Comparison of ENCODE assay signal across 26 cellular contexts in the genomic region with DNA sequence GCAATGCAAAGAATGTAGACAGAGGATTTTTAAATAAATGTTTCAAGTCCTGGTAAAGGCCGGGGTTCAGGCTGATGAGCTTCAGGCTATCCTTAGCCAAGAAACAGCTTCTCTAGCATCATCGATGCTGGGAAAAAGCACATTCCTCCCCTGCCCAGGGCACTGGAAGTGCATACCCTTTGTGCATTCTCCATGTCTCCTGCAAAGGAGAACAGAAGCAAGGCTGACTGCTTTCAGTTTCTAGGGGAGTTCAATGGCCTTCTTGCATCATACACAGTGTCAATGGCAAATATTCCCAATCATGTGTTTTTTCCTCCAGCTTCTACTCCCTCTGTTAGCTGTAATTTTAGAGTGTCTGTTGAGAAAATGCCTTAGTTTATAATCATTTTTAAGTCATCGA. TPM values are rescaled to one million over a fixed set of nuclear protein-coding genes. Genes with fewer than 3 reads are reported as not detected.
DNase-seq lines count a peak whose midpoint lies in the region; ATAC-seq and TF ChIP-seq lines count a peak whose summit lies in the region.
"Had no signal": no experiment of that assay in that cellular context is flagged by ENCODE, and none has a peak within 500 bp of the region (broad histone marks: within the 10 kb centered on the region; RNA-seq: fewer than 3 reads in every experiment).

No MANE protein-coding gene starts in this region.

- no peak overlapping the region for H2BK15ac ChIP-seq in mesenchymal stem cell (ENCODE audit: low read depth, poor library complexity, severe bottlenecking)

- H2BK12ac ChIP-seq in mesenchymal stem cell (ENCODE audit: low read length in 2 of 2), result no peak overlapping the region

- H3K9me3 Mint-ChIP-seq in WTC11, result peaks cover 13% of the 10 kb centered on the region
- H3K9me3 Mint-ChIP-seq: activated naive CD4-positive, alpha-beta T cell treated with anti-CD3 and anti-CD28 coated beads, Interleukin-2, amount 50 U/mL, for 72 hours; CD4-positive, alpha-beta T cell; nephron progenitor cell; stimulated activated naive CD8-positive, alpha-beta T cell treated with anti-CD3 and anti-CD28 coated beads, Interleukin-15, Interleukin-2, amounts not matched to agents 100 ng/mL and 50 ng/mL, for 24 hours; type B pancreatic cell had no signal

- no peak overlapping the region for H3K9ac ChIP-seq in mesenchymal stem cell (ENCODE audit: low read length)

- H3K27ac ChIP-seq in mesenchymal stem cell (ENCODE audit: low read length, poor library complexity, severe bottlenecking) (peak overlapping the region; percentile 39), caudate nucleus (ENCODE audit: low read depth, low read length) (no peak overlapping the region)
- H3K27ac ChIP-seq: body of pancreas, coronary artery, gastrocnemius medialis, psoas muscle, RWPE1 had no signal

- in situ Hi-C loops in HAP-1 (cut with MboI; ENCODE audit: low sequenced_read_pairs), result no loop called here

- no peak overlapping the region for H2AFZ ChIP-seq in mesenchymal stem cell (ENCODE audit: low read depth, low read length)

- CTCF ChIA-PET in WTC11 (lab: Charles Lee), result interaction anchor here (1.0 to 1.5 kb wide), 3 partner anchors 28 to 74 kb away, joined by 3 to 5 read pairs (median 3); partner anchors contain the start of gene EIF2AK4

- H3K27me3 ChIP-seq in HAP-1 (ENCODE audit: low read depth), result no peaks in the 10 kb centered on the region
- H3K27me3 ChIP-seq in mesenchymal stem cell (ENCODE audit: control insufficient read depth in 1 of 2, insufficient read depth in 1 of 2, low read length in 2 of 2), result no peaks in the 10 kb centered on the region
- H3K27me3 ChIP-seq: body of pancreas, gastrocnemius medialis had no signal

- no peak overlapping the region for H3K4me3 Mint-ChIP-seq in WTC11
- H3K4me3 Mint-ChIP-seq: CD4-positive, alpha-beta T cell; nephron progenitor cell; stimulated activated naive CD8-positive, alpha-beta T cell treated with anti-CD3 and anti-CD28 coated beads, Interleukin-15, Interleukin-2, amounts not matched to agents 100 ng/mL and 50 ng/mL, for 24 hours; type B pancreatic cell had no signal

- H3K14ac ChIP-seq in mesenchymal stem cell (ENCODE audit: low read length in 2 of 2), result no peak overlapping the region

- no peak overlapping the region for H2AK5ac ChIP-seq in mesenchymal stem cell (ENCODE audit: low read length, severe bottlenecking)

- H3K23ac ChIP-seq in mesenchymal stem cell (ENCODE audit: low read length in 2 of 2), result no peak overlapping the region

- peaks cover 18% of the 10 kb centered on the region for H3K4me1 ChIP-seq in HAP-1
- peaks cover 5% of the 10 kb centered on the region for H3K4me1 ChIP-seq in mesenchymal stem cell (ENCODE audit: control insufficient read depth, insufficient read depth, low read depth, low read length)
- H3K4me1 ChIP-seq: body of pancreas, gastrocnemius medialis, psoas muscle had no signal

- H3K27ac Mint-ChIP-seq in WTC11, result peak overlapping the region; percentile 83; the same call in 1 of the 2 replicates
- H3K27ac Mint-ChIP-seq: CD4-positive, alpha-beta T cell; nephron progenitor cell; stimulated activated naive CD8-positive, alpha-beta T cell treated with anti-CD3 and anti-CD28 coated beads, Interleukin-15, Interleukin-2, amounts not matched to agents 100 ng/mL and 50 ng/mL, for 24 hours; type B pancreatic cell had no signal

- POLR2A ChIA-PET in WTC11 (lab: Charles Lee), result no interaction called here

- H3K9me3 ChIP-seq in HAP-1, result no peaks in the 10 kb centered on the region
- H3K9me3 ChIP-seq in mesenchymal stem cell (ENCODE audit: control insufficient read depth, low read length), result no peaks in the 10 kb centered on the region
- H3K9me3 ChIP-seq: body of pancreas, gastrocnemius medialis, psoas muscle had no signal

- peaks cover 27% of the 10 kb centered on the region for H3K79me1 ChIP-seq in mesenchymal stem cell (replicated peaks; ENCODE audit: low read length, poor library complexity, severe bottlenecking)

- H2BK5ac ChIP-seq in mesenchymal stem cell (ENCODE audit: low read depth, low read length, poor library complexity, severe bottlenecking), result no peak overlapping the region

- H3K27me3 Mint-ChIP-seq in WTC11 (ENCODE audit: low read depth), result no peaks in the 10 kb centered on the region

- 79% methylated on average over 2 of the region's 3 CpGs for WGBS in mesenchymal stem cell

- no peak overlapping the region for H3K4me3 ChIP-seq in HAP-1
- H3K4me3 ChIP-seq in mesenchymal stem cell (ENCODE audit: insufficient read depth in 1 of 2, low read depth in 1 of 2, low read length in 2 of 2), result no peak overlapping the region
- H3K4me3 ChIP-seq: body of pancreas, coronary artery, gastrocnemius medialis, GM12878, psoas muscle had no signal

- H3K4ac ChIP-seq in mesenchymal stem cell (ENCODE audit: low read depth in 1 of 2, low read length in 2 of 2), result no peak overlapping the region

- H3K36me3 Mint-ChIP-seq in WTC11, result peaks cover 31% of the 10 kb centered on the region
- H3K36me3 Mint-ChIP-seq: activated naive CD4-positive, alpha-beta T cell treated with anti-CD3 and anti-CD28 coated beads, Interleukin-2, amount 50 U/mL, for 72 hours; type B pancreatic cell had no signal

- no peak for TF ChIP-seq CTCF in WTC11 (IDR thresholded peaks at IDR 0.05)

- no peak overlapping the region for H4K8ac ChIP-seq in mesenchymal stem cell (ENCODE audit: low read length)

- H3K4me1 Mint-ChIP-seq in WTC11, result peaks cover 51% of the 10 kb centered on the region

- H3K18ac ChIP-seq in mesenchymal stem cell (ENCODE audit: low read depth in 1 of 2, low read length in 2 of 2), result no peak overlapping the region

- H3K36me3 ChIP-seq in HAP-1 (replicated peaks) (no peaks in the 10 kb centered on the region), mesenchymal stem cell (ENCODE audit: control insufficient read depth in 1 of 2, insufficient read depth in 2 of 2, low read depth in 1 of 2, low read length in 2 of 2) (peaks cover 0 to 4% of the 10 kb centered on the region in 2 experiments)
- H3K36me3 ChIP-seq: gastrocnemius medialis had no signal

- no peak overlapping the region for H2BK120ac ChIP-seq in mesenchymal stem cell (ENCODE audit: low read depth, low read length)

- no peak overlapping the region for H4K91ac ChIP-seq in mesenchymal stem cell (ENCODE audit: low read length)

- DNase-seq in HAP-1 (ENCODE audit: low spot score in 2 of 2) (peak; percentile 41 to 59), WTC11 (ENCODE audit: low spot score) (no peak), fibroblast of peridontal ligament (ENCODE audit: extremely low read depth) (peak; percentile 79), mesenchymal stem cell (peak; percentile 65), DMS79 treated with DMSO at 0.1 percent for 48 hours (lab: John Stamatoyannopoulos, UW) (no peak), inferior parietal cortex (ENCODE audit: extremely low spot score) (no peak), caudate nucleus (lab: John Stamatoyannopoulos, UW) (no peak), DMS53 (lab: John Stamatoyannopoulos, UW) (no peak)
- DNase-seq: activated CD4-positive, alpha-beta T cell treated with anti-CD3 and anti-CD28 coated beads for 1 hour; body of pancreas; CD4-positive, alpha-beta T cell; DMS 273 treated with DMSO at 0.1 percent for 48 hours; gastrocnemius medialis; NCI-H1105; NCI-H2029 treated with DMSO at 0.1 percent for 48 hours; NCI-H510A treated with DMSO at 0.1 percent for 48 hours; nephron progenitor cell; psoas muscle; stimulated activated CD4-positive, alpha-beta T cell treated with anti-CD3 and anti-CD28 coated beads, Interleukin-4, amount 100 ng/mL, for 24 hours; T1000 had no signal

- peak; percentile 38 for ATAC-seq in WTC11
- ATAC-seq: activated naive CD4-positive, alpha-beta T cell treated with anti-CD3 and anti-CD28 coated beads, Interleukin-2, amount 50 U/mL, for 72 hours; body of pancreas; gastrocnemius medialis; GM12878; psoas muscle had no signal

- H3K4me2 ChIP-seq in mesenchymal stem cell (ENCODE audit: low read length, poor library complexity, severe bottlenecking), result no peak overlapping the region

TF ChIP-seq in WTC11, 78 proteins besides CTCF, POLR2A, EP300 and RAD21 (continues in another document):
- TF ChIP-seq ZNF423 (CRISPR knock-in tag; IDR thresholded peaks at IDR 0.05) (no peak), RELA (CRISPR knock-in tag; IDR thresholded peaks at IDR 0.05; ENCODE audit: borderline replicate concordance) (no peak), ESRRA (CRISPR knock-in tag; IDR thresholded peaks at IDR 0.05; ENCODE audit: borderline replicate concordance) (no peak), ZMAT4 (CRISPR knock-in tag; IDR thresholded peaks at IDR 0.05) (no peak), NR2C2 (CRISPR knock-in tag; IDR thresholded peaks at IDR 0.05) (no peak), TEAD1 (CRISPR knock-in tag; IDR thresholded peaks at IDR 0.05) (no peak), NR3C1 (CRISPR knock-in tag; conservative IDR thresholded peaks at IDR 0.05; ENCODE audit: low read depth) (no peak), ZNF219 (CRISPR knock-in tag; IDR thresholded peaks at IDR 0.05; ENCODE audit: borderline replicate concordance) (no peak), SP1 (CRISPR knock-in tag; conservative IDR thresholded peaks at IDR 0.05) (no peak), EMX1 (CRISPR knock-in tag; IDR thresholded peaks at IDR 0.05) (no peak)
- TF ChIP-seq, protein P1, sequence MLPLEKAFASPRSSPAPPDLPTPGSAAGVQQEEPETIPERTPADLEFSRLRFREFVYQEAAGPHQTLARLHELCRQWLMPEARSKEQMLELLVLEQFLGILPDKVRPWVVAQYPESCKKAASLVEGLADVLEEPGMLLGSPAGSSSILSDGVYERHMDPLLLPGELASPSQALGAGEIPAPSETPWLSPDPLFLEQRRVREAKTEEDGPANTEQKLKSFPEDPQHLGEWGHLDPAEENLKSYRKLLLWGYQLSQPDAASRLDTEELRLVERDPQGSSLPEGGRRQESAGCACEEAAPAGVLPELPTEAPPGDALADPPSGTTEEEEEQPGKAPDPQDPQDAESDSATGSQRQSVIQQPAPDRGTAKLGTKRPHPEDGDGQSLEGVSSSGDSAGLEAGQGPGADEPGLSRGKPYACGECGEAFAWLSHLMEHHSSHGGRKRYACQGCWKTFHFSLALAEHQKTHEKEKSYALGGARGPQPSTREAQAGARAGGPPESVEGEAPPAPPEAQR (CRISPR knock-in tag; IDR thresholded peaks at IDR 0.05), result no peak

RNA-seq across cellular contexts. Expression of gene GPR176, which starts 59.9 kb away (rescaled TPM):
- 117 to 131 TPM (median 127 TPM) in 3 replicates for total RNA-seq in WTC11 (2021)
- polyA plus RNA-seq in mesenchymal stem cell (2013, experiment 1 of 2), result 13.3 TPM
- 13.8 TPM for polyA plus RNA-seq in mesenchymal stem cell (2013, experiment 2 of 2)
- total RNA-seq: CD4-positive, alpha-beta T cell had no signal

Comparison
In these comparisons a context has a peak if more than half of its experiments do, and no peak if none do; other contexts are left out.
1. DNase-seq: peak in HAP-1 (2 of 2), fibroblast of peridontal ligament (single experiment) and mesenchymal stem cell (single experiment); none in WTC11 (single experiment), DMS79 treated with DMSO at 0.1 percent for 48 hours (single experiment), inferior parietal cortex (single experiment), caudate nucleus (0 of 61) and DMS53 (single experiment).